In the genomic region with DNA sequence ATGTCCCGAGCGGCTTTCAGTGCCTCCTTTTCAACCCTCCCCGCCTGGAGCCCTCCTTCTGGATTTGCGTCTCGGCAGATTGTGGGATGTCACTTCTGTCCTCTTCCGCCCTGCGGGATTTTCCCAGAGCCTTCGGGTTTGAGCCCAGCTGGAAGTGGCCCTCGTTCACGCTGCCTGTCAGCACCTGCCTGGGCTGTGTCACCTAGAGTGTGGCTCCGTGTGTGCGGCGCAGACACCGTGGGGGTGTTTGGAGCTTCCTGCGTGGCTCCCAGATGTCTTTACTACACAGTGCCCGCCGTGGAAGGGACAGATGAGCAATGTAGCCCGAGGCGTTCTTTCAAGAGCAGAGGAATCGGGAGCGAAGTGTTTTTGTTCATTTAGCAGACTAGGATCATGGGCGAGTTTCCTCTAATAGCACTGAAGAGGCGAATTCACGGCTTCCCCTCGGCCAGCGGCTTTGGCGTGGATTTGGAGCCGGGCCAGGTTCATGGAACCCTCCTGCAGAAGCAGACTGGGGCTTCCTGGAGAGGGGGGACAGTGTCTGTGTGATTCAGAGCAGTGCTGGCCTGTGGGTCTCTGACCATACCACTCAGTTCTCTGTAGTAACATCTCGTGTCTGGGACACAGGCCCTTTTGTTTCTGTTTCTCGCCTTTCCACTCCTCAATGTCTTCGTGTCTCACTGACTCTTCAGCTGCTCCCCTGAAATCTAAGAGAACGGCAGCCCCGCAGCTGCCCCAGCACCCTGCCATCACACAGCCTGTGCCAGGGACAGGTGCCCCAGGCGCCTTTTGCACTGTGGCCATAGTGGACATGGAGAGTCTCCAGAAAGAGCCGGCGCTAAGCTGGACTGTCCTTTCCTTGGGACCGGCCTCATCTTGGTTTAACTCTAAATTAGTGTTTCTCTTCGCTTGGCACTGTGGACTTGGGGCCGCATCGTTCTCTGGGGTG, we compare ENCODE assay signal across 9 cellular contexts.
DNase-seq lines count a peak whose midpoint lies in the region; ATAC-seq and TF ChIP-seq lines count a peak whose summit lies in the region.
"Had no signal": no experiment of that assay in that cellular context is flagged by ENCODE, and none has a peak within 500 bp of the region (broad histone marks: within the 10 kb centered on the region; RNA-seq: fewer than 3 reads in every experiment).

No MANE protein-coding gene starts in this region.

- no peaks in the 10 kb centered on the region for H3K27me3 ChIP-seq in brain microvascular endothelial cell (replicated peaks)

- in situ Hi-C loops in brain microvascular endothelial cell (cut with HindIII; ENCODE audit: low pct_ligation_motif_present, low sequenced_read_pairs), result no loop called here

- H3K27ac ChIP-seq in brain microvascular endothelial cell (peak overlapping the region; percentile 62), substantia nigra (ENCODE audit: low read depth, low read length, poor library complexity, severe bottlenecking) (peak overlapping the region; percentile 78)

- peaks cover 12% of the 10 kb centered on the region for H3K36me3 Mint-ChIP-seq in activated T-cell treated with anti-CD3 and anti-CD28 coated beads, Interleukin-2, amount 50 U/mL, for 4 hours (ENCODE audit: insufficient read depth)

- TF ChIP-seq CTCF in brain microvascular endothelial cell (IDR thresholded peaks at IDR 0.05; ENCODE audit: low read depth, low read length, missing control alignments), result no peak

- no peaks in the 10 kb centered on the region for H3K9me3 Mint-ChIP-seq in activated T-cell treated with anti-CD3 and anti-CD28 coated beads, Interleukin-2, amount 50 U/mL, for 4 hours

- H3K4me1 Mint-ChIP-seq in activated T-cell treated with anti-CD3 and anti-CD28 coated beads, Interleukin-2, amount 50 U/mL, for 4 hours (ENCODE audit: low read depth), result peaks cover 2% of the 10 kb centered on the region

- H3K4me3 ChIP-seq in brain microvascular endothelial cell (ENCODE audit: low read depth, low read length), result peak overlapping the region; percentile 22

- ATAC-seq in activated T-cell treated with anti-CD3 and anti-CD28 coated beads, Interleukin-2, amount 50 U/mL, for 4 hours, result no peak
- ATAC-seq: Panc1 had no signal

- H3K27me3 Mint-ChIP-seq in activated T-cell treated with anti-CD3 and anti-CD28 coated beads, Interleukin-2, amount 50 U/mL, for 4 hours (ENCODE audit: low read depth), result no peaks in the 10 kb centered on the region

- peaks cover 28% of the 10 kb centered on the region for H3K36me3 ChIP-seq in brain microvascular endothelial cell (replicated peaks)

- no peak overlapping the region for H3K4me3 Mint-ChIP-seq in activated T-cell treated with anti-CD3 and anti-CD28 coated beads, Interleukin-2, amount 50 U/mL, for 4 hours

- DNase-seq in NCI-H1105 treated with DMSO at 0.1 percent for 48 hours (lab: John Stamatoyannopoulos, UW) (peak; percentile 49), brain microvascular endothelial cell (peak; percentile 68), hypothalamus (lab: John Stamatoyannopoulos, UW) (peak in 46 of 51 donors; percentile 18 to 88 (median 44)), substantia nigra (lab: John Stamatoyannopoulos, UW) (peak in 35 of 49 donors; percentile 10 to 74 (median 42)), HuH-7.5 (ENCODE audit: low spot score) (no peak)
- no peak for DNase-seq in activated T-cell treated with anti-CD3 and anti-CD28 coated beads, Interleukin-2, amount 50 U/mL, for 4 hours
- DNase-seq in activated naive CD4-positive, alpha-beta T cell treated with Interleukin-2 at 50 U/mL for 16 hours, result no peak
- DNase-seq: activated naive CD4-positive, alpha-beta T cell had no signal

Comparison
In these comparisons a context has a peak if more than half of its experiments do, and no peak if none do; other contexts are left out.
1. DNase-seq: peak in NCI-H1105 treated with DMSO at 0.1 percent for 48 hours (single experiment), brain microvascular endothelial cell (single experiment), hypothalamus (46 of 51) and substantia nigra (35 of 49); none in HuH-7.5 (single experiment), activated T-cell treated with anti-CD3 and anti-CD28 coated beads, Interleukin-2, amount 50 U/mL, for 4 hours (single experiment) and activated naive CD4-positive, alpha-beta T cell treated with Interleukin-2 at 50 U/mL for 16 hours (single experiment).